ENCODE assay signal across 22 cellular contexts in genomic region chr10:132711618-132712051, GRCh38.
"Had no signal": no experiment of that assay in that cellular context is flagged by ENCODE, and none has a peak within 500 bp of the region (broad histone marks: within the 10 kb centered on the region; RNA-seq: fewer than 3 reads in every experiment).

No MANE protein-coding gene starts in this region.

- H3K9me3 ChIP-seq: adrenal gland, gastrocnemius medialis, psoas muscle, transverse colon, vagina had no signal

- H3K4me1 Mint-ChIP-seq: activated CD8-positive, alpha-beta memory T cell treated with anti-CD3 and anti-CD28 coated beads, Interleukin-2, amount 10 ng/mL, durations not matched to agents 7 days and 5 days; activated naive CD4-positive, alpha-beta T cell treated with anti-CD3 and anti-CD28 coated beads, Interleukin-2, amount 50 U/mL, for 24 hours had no signal

- H3K4me3 ChIP-seq: adrenal gland, gastrocnemius medialis, heart right ventricle, left lung, psoas muscle, transverse colon, vagina had no signal

- H3K4me1 ChIP-seq: adrenal gland, gastrocnemius medialis, left lung, psoas muscle, vagina had no signal

- H3K27me3 ChIP-seq: adrenal gland, gastrocnemius medialis, heart right ventricle, left lung, transverse colon, vagina had no signal

- H3K27ac ChIP-seq: adrenal gland, epithelial cell of prostate, gastrocnemius medialis, heart right ventricle, left lung, psoas muscle, transverse colon, vagina had no signal

- H3K9me3 Mint-ChIP-seq: activated naive CD4-positive, alpha-beta T cell treated with anti-CD3 and anti-CD28 coated beads, Interleukin-2, amount 50 U/mL, for 24 hours; activated T-cell treated with anti-CD3 and anti-CD28 coated beads, Interleukin-2, amount 50 U/mL, for 24 hours had no signal

- H3K36me3 Mint-ChIP-seq: activated CD8-positive, alpha-beta memory T cell treated with anti-CD3 and anti-CD28 coated beads, Interleukin-2, amount 10 ng/mL, durations not matched to agents 7 days and 5 days had no signal

- ATAC-seq: activated CD8-positive, alpha-beta memory T cell treated with anti-CD3 and anti-CD28 coated beads, Interleukin-2, amount 10 ng/mL, durations not matched to agents 7 days and 5 days; gastrocnemius medialis; heart right ventricle; left lung; psoas muscle; SK-N-SH treated with all-trans-retinoic acid at 6 μM for 48 hours had no signal

- H3K36me3 ChIP-seq: transverse colon had no signal

- DNase-seq: activated CD4-positive, alpha-beta T cell treated with anti-CD3 and anti-CD28 coated beads, Interleukin-2, amount 50 U/mL, for 48 hours; activated CD4-positive, CD25-positive, alpha-beta regulatory T cell treated with anti-CD3 and anti-CD28 coated beads, Interleukin-2, amount 50 U/mL, for 72 hours; activated CD8-positive, alpha-beta memory T cell treated with anti-CD3 and anti-CD28 coated beads, Interleukin-2, amount 10 ng/mL, durations not matched to agents 7 days and 5 days; activated T-cell treated with anti-CD3 and anti-CD28 coated beads, Interleukin-2, amount 50 U/mL, for 24 hours; adrenal gland; central memory CD4-positive, alpha-beta T cell; effector memory CD4-positive, alpha-beta T cell; gastrocnemius medialis; mesendoderm; stimulated activated CD4-positive, alpha-beta T cell treated with anti-CD3 and anti-CD28 coated beads, Interleukin-15, amount 100 ng/mL, for 24 hours; stimulated activated CD4-positive, alpha-beta T cell treated with anti-CD3 and anti-CD28 coated beads, Interleukin-4, amount 100 ng/mL, for 24 hours; stimulated activated naive CD4-positive, alpha-beta T cell; substantia nigra; T1000; transverse colon had no signal

- H3K27ac Mint-ChIP-seq: activated CD8-positive, alpha-beta memory T cell treated with anti-CD3 and anti-CD28 coated beads, Interleukin-2, amount 10 ng/mL, durations not matched to agents 7 days and 5 days; activated naive CD4-positive, alpha-beta T cell treated with anti-CD3 and anti-CD28 coated beads, Interleukin-2, amount 50 U/mL, for 24 hours; activated T-cell treated with anti-CD3 and anti-CD28 coated beads, Interleukin-2, amount 50 U/mL, for 24 hours had no signal

- H3K27me3 Mint-ChIP-seq: activated CD8-positive, alpha-beta memory T cell treated with anti-CD3 and anti-CD28 coated beads, Interleukin-2, amount 10 ng/mL, durations not matched to agents 7 days and 5 days; activated naive CD4-positive, alpha-beta T cell treated with anti-CD3 and anti-CD28 coated beads, Interleukin-2, amount 50 U/mL, for 24 hours; activated T-cell treated with anti-CD3 and anti-CD28 coated beads, Interleukin-2, amount 50 U/mL, for 24 hours had no signal

- H3K4me3 Mint-ChIP-seq: activated CD8-positive, alpha-beta memory T cell treated with anti-CD3 and anti-CD28 coated beads, Interleukin-2, amount 10 ng/mL, durations not matched to agents 7 days and 5 days; activated naive CD4-positive, alpha-beta T cell treated with anti-CD3 and anti-CD28 coated beads, Interleukin-2, amount 50 U/mL, for 24 hours; activated T-cell treated with anti-CD3 and anti-CD28 coated beads, Interleukin-2, amount 50 U/mL, for 24 hours had no signal
